In genomic region chr7:29022291-29022988, GRCh38 we compare ENCODE assay signal across 16 cellular contexts.
DNase-seq lines count a peak whose midpoint lies in the region; ATAC-seq, FAIRE-seq and TF ChIP-seq lines count a peak whose summit lies in the region.
"Had no signal": no experiment of that assay in that cellular context is flagged by ENCODE, and none has a peak within 500 bp of the region (broad histone marks: within the 10 kb centered on the region; RNA-seq: fewer than 3 reads in every experiment).

No MANE protein-coding gene starts in this region.

- no peak overlapping the region for H3K14ac ChIP-seq in IMR-90 (replicated peaks; ENCODE audit: low read depth, low read length)

- no peak overlapping the region for H3K56ac ChIP-seq in IMR-90 (ENCODE audit: extremely low read depth, insufficient read depth, low read length)

- WGBS in IMR-90 (ENCODE audit: extremely low coverage in 2 of 2, insufficient read length in 1 of 2), 2 experiments: 0% methylated on average over 1 of the region's 6 CpGs; no CpG with 5 or more reads in 1 of the 2 experiments

- no peak overlapping the region for H3K23ac ChIP-seq in IMR-90 (ENCODE audit: low read depth, low read length)

- no peaks in the 10 kb centered on the region for H3K27me3 Mint-ChIP-seq in neural crest cell (ENCODE audit: low read depth)
- peaks cover 0 to 8% (median 5%) of the 10 kb centered on the region in 5 donors for H3K27me3 Mint-ChIP-seq in naive thymus-derived CD4-positive, alpha-beta T cell

- no peak overlapping the region for H2BK20ac ChIP-seq in IMR-90 (ENCODE audit: low read depth, low read length)

- H4K91ac ChIP-seq in IMR-90 (ENCODE audit: insufficient read depth, low read depth, low read length): no peak overlapping the region

- peak overlapping the region; percentile 37 for H2AFZ ChIP-seq in IMR-90 (replicated peaks; ENCODE audit: low read length, poor library complexity)
- H2AFZ ChIP-seq: GM23248 had no signal

- no peak overlapping the region for H3K4me3 Mint-ChIP-seq in neural crest cell
- no peak overlapping the region for H3K4me3 Mint-ChIP-seq in naive thymus-derived CD4-positive, alpha-beta T cell
- H3K4me3 Mint-ChIP-seq: B cell; CD8-positive, alpha-beta T cell had no signal

- H2BK120ac ChIP-seq in IMR-90 (ENCODE audit: low read depth, low read length): no peak overlapping the region

- peaks cover 33% of the 10 kb centered on the region for H3K9me3 Mint-ChIP-seq in neural crest cell
- peaks cover 6 to 46% (median 26%) of the 10 kb centered on the region in 11 donors for H3K9me3 Mint-ChIP-seq in naive thymus-derived CD4-positive, alpha-beta T cell

- no peak overlapping the region for H3K4ac ChIP-seq in IMR-90 (ENCODE audit: low read depth, low read length)

- H3K4me1 Mint-ChIP-seq in neural crest cell: peaks cover 9% of the 10 kb centered on the region
- no peaks in the 10 kb centered on the region for H3K4me1 Mint-ChIP-seq in naive thymus-derived CD4-positive, alpha-beta T cell
- H3K4me1 Mint-ChIP-seq: B cell had no signal

- no peaks in the 10 kb centered on the region for H3K4me1 ChIP-seq in IMR-90 (ENCODE audit: control insufficient read depth, insufficient read depth, low read length)
- H3K4me1 ChIP-seq in naive thymus-derived CD4-positive, alpha-beta T cell (ENCODE audit: control insufficient read depth in 2 of 2, insufficient read depth in 2 of 2, low read length in 2 of 2): no peaks in the 10 kb centered on the region
- H3K4me1 ChIP-seq: BLaER1 treated with 17β-estradiol and CSF1 and Interleukin-3, amounts not matched to agents 10 nM and 100 nM; HAP-1 had no signal

- H3K9me1 ChIP-seq in IMR-90 (ENCODE audit: insufficient read depth, low read length): no peaks in the 10 kb centered on the region

- H3K27me3 ChIP-seq in IMR-90 (ENCODE audit: control insufficient read depth, insufficient read depth, low read length): no peaks in the 10 kb centered on the region
- H3K27me3 ChIP-seq in bronchial epithelial cell (ENCODE audit: control insufficient read depth, insufficient read depth, low read length): no peaks in the 10 kb centered on the region
- no peaks in the 10 kb centered on the region for H3K27me3 ChIP-seq in naive thymus-derived CD4-positive, alpha-beta T cell (ENCODE audit: control insufficient read depth in 2 of 2, insufficient read depth in 2 of 2, low read length in 2 of 2)
- H3K27me3 ChIP-seq: BLaER1 treated with 17β-estradiol and CSF1 and Interleukin-3, amounts not matched to agents 10 nM and 100 nM had no signal

- TF ChIP-seq CTCF in IMR-90 (conservative IDR thresholded peaks at IDR 0.05; ENCODE audit: low read depth, low read length) (no peak), bronchial epithelial cell (IDR thresholded peaks at IDR 0.05; ENCODE audit: insufficient read depth, low read length, severe bottlenecking) (no peak), neural crest cell (conservative IDR thresholded peaks at IDR 0.05) (no peak)

- dilution Hi-C loops in IMR-90 (cut with HindIII; ENCODE audit: low sequenced_read_pairs, unreplicated experiment): no loop called here

- H3K79me1 ChIP-seq in IMR-90 (ENCODE audit: low read depth in 1 of 2, low read length in 2 of 2): no peaks in the 10 kb centered on the region

- H3K9me3 ChIP-seq in IMR-90 (ENCODE audit: control insufficient read depth, insufficient read depth, low read length): no peaks in the 10 kb centered on the region
- H3K9me3 ChIP-seq in naive thymus-derived CD4-positive, alpha-beta T cell (ENCODE audit: control insufficient read depth in 2 of 3, low read length in 3 of 3): peaks cover 0 to 8% (median 0%) of the 10 kb centered on the region in 3 experiments

- H3K9ac ChIP-seq in IMR-90 (ENCODE audit: low read depth, low read length): no peak overlapping the region
- H3K9ac ChIP-seq: BLaER1 treated with 17β-estradiol and CSF1 and Interleukin-3, amounts not matched to agents 10 nM and 100 nM; GM23248 had no signal

- H4K5ac ChIP-seq in IMR-90 (ENCODE audit: low read depth, low read length): no peak overlapping the region

- no peak overlapping the region for H2AK9ac ChIP-seq in IMR-90 (replicated peaks; ENCODE audit: low read depth, low read length, poor library complexity)

- DNase-seq in IMR-90 (no peak), bronchial epithelial cell (ENCODE audit: low read depth) (no peak), neural crest cell (ENCODE audit: low read depth, low spot score) (no peak), urothelium cell line (ENCODE audit: low spot score) (no peak), DMS79 (lab: John Stamatoyannopoulos, UW) (no peak)
- DNase-seq in naive thymus-derived CD4-positive, alpha-beta T cell: no peak
- DNase-seq: Calu3; CD8-positive, alpha-beta T cell; GDM1; GM23248 had no signal

- H3K18ac ChIP-seq in IMR-90 (ENCODE audit: low read depth, low read length): no peak overlapping the region

- no peak overlapping the region for H4K8ac ChIP-seq in IMR-90 (ENCODE audit: low read depth in 2 of 2, low read length in 2 of 2)

- no peak for ATAC-seq in IMR-90 (ENCODE audit: low read depth)
- ATAC-seq in naive thymus-derived CD4-positive, alpha-beta T cell: no peak
- ATAC-seq: CD8-positive, alpha-beta T cell; HepG2 had no signal

- H3K36me3 ChIP-seq in IMR-90 (ENCODE audit: control insufficient read depth, insufficient read depth, low read length): no peaks in the 10 kb centered on the region
- no peaks in the 10 kb centered on the region for H3K36me3 ChIP-seq in bronchial epithelial cell (ENCODE audit: control insufficient read depth, insufficient read depth, low read length)
- H3K36me3 ChIP-seq in naive thymus-derived CD4-positive, alpha-beta T cell (ENCODE audit: control insufficient read depth in 2 of 3, insufficient read depth in 3 of 3, low read length in 3 of 3): no peaks in the 10 kb centered on the region
- H3K36me3 ChIP-seq: BLaER1 treated with 17β-estradiol and CSF1 and Interleukin-3, amounts not matched to agents 10 nM and 100 nM; HAP-1 had no signal

- no peaks in the 10 kb centered on the region for H4K20me1 ChIP-seq in IMR-90 (ENCODE audit: insufficient read depth, low read length)
- H4K20me1 ChIP-seq: BLaER1 treated with 17β-estradiol and CSF1 and Interleukin-3, amounts not matched to agents 10 nM and 100 nM had no signal

- FAIRE-seq in bronchial epithelial cell (lab: Jason Lieb, UNC) (peak; percentile 77), urothelium cell line (lab: Jason Lieb, UNC) (peak; percentile 5)
- FAIRE-seq: GM12892, GM18507, HepG2 had no signal

- H2BK15ac ChIP-seq in IMR-90 (ENCODE audit: low read depth, low read length): no peak overlapping the region

- peaks cover 58% of the 10 kb centered on the region for H3K36me3 Mint-ChIP-seq in neural crest cell (ENCODE audit: low read depth)
- no peaks in the 10 kb centered on the region for H3K36me3 Mint-ChIP-seq in naive thymus-derived CD4-positive, alpha-beta T cell
- H3K36me3 Mint-ChIP-seq: CD8-positive, alpha-beta T cell had no signal

- CTCF ChIA-PET in IMR-90 (lab: Yijun Ruan, JAX): no interaction called here
- CTCF ChIA-PET in naive thymus-derived CD4-positive, alpha-beta T cell (lab: Charles Lee): no interaction called here

- BruUV-seq in IMR-90 (replicated peaks; lab: Mats Ljungman, UMichigan): no TSS peak

- no peak overlapping the region for H2AK5ac ChIP-seq in IMR-90 (ENCODE audit: low read depth, low read length)

- no peak overlapping the region for H3K27ac ChIP-seq in IMR-90 (ENCODE audit: insufficient read depth, low read length)
- no peak overlapping the region for H3K27ac ChIP-seq in naive thymus-derived CD4-positive, alpha-beta T cell (ENCODE audit: low read depth, low read length)
- H3K27ac ChIP-seq: BLaER1 treated with 17β-estradiol and CSF1 and Interleukin-3, amounts not matched to agents 10 nM and 100 nM; GM23248 had no signal

- H2BK5ac ChIP-seq in IMR-90 (ENCODE audit: low read depth, low read length, poor library complexity, severe bottlenecking): no peak overlapping the region

- TF ChIP-seq RAD21 in IMR-90 (IDR thresholded peaks at IDR 0.05; ENCODE audit: low read length): no peak

- intact Hi-C loops in IMR-90 (cut with micrococcal nuclease): no loop called here
- intact Hi-C loops in naive thymus-derived CD4-positive, alpha-beta T cell (cut with micrococcal nuclease): no loop called here

- H3K4me2 ChIP-seq in IMR-90 (ENCODE audit: low read depth, low read length): no peak overlapping the region
- H3K4me2 ChIP-seq: BLaER1 treated with 17β-estradiol and CSF1 and Interleukin-3, amounts not matched to agents 10 nM and 100 nM had no signal

- peak overlapping the region; percentile 93 for H3K27ac Mint-ChIP-seq in neural crest cell (ENCODE audit: unreplicated experiment)
- peak overlapping the region in 1 of 9 donors; percentile 16 for H3K27ac Mint-ChIP-seq in naive thymus-derived CD4-positive, alpha-beta T cell
- H3K27ac Mint-ChIP-seq: B cell; CD8-positive, alpha-beta T cell had no signal

- POLR2A ChIA-PET in IMR-90 (lab: Charles Lee; ENCODE audit: unreplicated experiment): no interaction called here
- POLR2A ChIA-PET in naive thymus-derived CD4-positive, alpha-beta T cell (lab: Charles Lee): no interaction called here

- in situ Hi-C loops in IMR-90 (cut with MboI; ENCODE audit: low sequenced_read_pairs): no loop called here

- no peak overlapping the region for H3K4me3 ChIP-seq in IMR-90 (ENCODE audit: insufficient read depth, low read depth, low read length)
- no peak overlapping the region for H3K4me3 ChIP-seq in bronchial epithelial cell (ENCODE audit: low read depth, low read length)
- no peak overlapping the region for H3K4me3 ChIP-seq in naive thymus-derived CD4-positive, alpha-beta T cell (ENCODE audit: low read length)
- H3K4me3 ChIP-seq: BLaER1 treated with 17β-estradiol and CSF1 and Interleukin-3, amounts not matched to agents 10 nM and 100 nM; GM23248; HAP-1 had no signal

- TF ChIP-seq POLR2A in IMR-90 (IDR thresholded peaks at IDR 0.05; ENCODE audit: low read depth, low read length): no peak

TF ChIP-seq in IMR-90, 13 proteins besides CTCF, POLR2A, EP300 and RAD21 (continues in another document):
- no peak for TF ChIP-seq MXI1 (IDR thresholded peaks at IDR 0.05; ENCODE audit: borderline replicate concordance, low read depth, low read length)
- TF ChIP-seq RCOR1 (IDR thresholded peaks at IDR 0.05; ENCODE audit: insufficient replicate concordance, low read length): no peak
- no peak for TF ChIP-seq FOS (IDR thresholded peaks at IDR 0.05; ENCODE audit: low read depth, low read length)
- no peak for TF ChIP-seq SMC3 (IDR thresholded peaks at IDR 0.05; ENCODE audit: low read depth, low read length)
- TF ChIP-seq MAFK (IDR thresholded peaks at IDR 0.05; ENCODE audit: low read depth, low read length): no peak
- no peak for TF ChIP-seq ELK1 (IDR thresholded peaks at IDR 0.05; ENCODE audit: borderline replicate concordance, low read depth, low read length)
